Comparison of ENCODE assay signal across 12 cellular contexts in genomic region chr2:111618953-111619902, GRCh38.
DNase-seq lines count a peak whose midpoint lies in the region; ATAC-seq and TF ChIP-seq lines count a peak whose summit lies in the region.
"Had no signal": no experiment of that assay in that cellular context is flagged by ENCODE, and none has a peak within 500 bp of the region (broad histone marks: within the 10 kb centered on the region; RNA-seq: fewer than 3 reads in every experiment).

No MANE protein-coding gene starts in this region.

- H3K27ac ChIP-seq in heart left ventricle (peak overlapping the region in 3 of 12 donors; percentile 14 to 72 (median 34)), transverse colon (no peak overlapping the region)
- H3K27ac ChIP-seq: 22Rv1 had no signal

- in situ Hi-C loops in transverse colon (cut with MboI; ENCODE audit: low pct_ligation_motif_present in 1 of 4, low pct_unique_long_range_greater_than_20kb in 1 of 4, low sequenced_read_pairs in 3 of 4), result no loop called here

- H3K9me3 ChIP-seq in heart left ventricle, result no peaks in the 10 kb centered on the region
- no peaks in the 10 kb centered on the region for H3K9me3 ChIP-seq in transverse colon

- H3K4me1 ChIP-seq in heart left ventricle (peaks cover 0 to 27% (median 16%) of the 10 kb centered on the region in 12 donors), transverse colon (peaks cover 0 to 4% (median 0%) of the 10 kb centered on the region in 4 donors)

- TF ChIP-seq CTCF in heart left ventricle (IDR thresholded peaks at IDR 0.05) (no peak), transverse colon (IDR thresholded peaks at IDR 0.05) (peak in 4 of 5 experiments; percentile 18 to 36 (median 20))

- no peak for TF ChIP-seq EP300 in transverse colon (IDR thresholded peaks at IDR 0.05; ENCODE audit: low read depth)

- no peak for TF ChIP-seq POLR2A in heart left ventricle (IDR thresholded peaks at IDR 0.05)
- TF ChIP-seq POLR2A in transverse colon (IDR thresholded peaks at IDR 0.05), result no peak

- 71 to 76% (median 73%) methylated on average over 12 of the region's 12 CpGs for whole genome bisulfite sequencing in heart left ventricle, 4 donors
- 65 to 74% methylated on average over 11 to 12 of the region's 12 CpGs for WGBS in transverse colon (ENCODE audit: low coverage in 1 of 2), 2 donors

- H3K4me3 ChIP-seq in heart left ventricle (no peak overlapping the region), transverse colon (no peak overlapping the region)

- intact Hi-C loops in heart left ventricle (cut with DNase I) (no loop called here), transverse colon (cut with DNase I; ENCODE audit: low total_unique reads) (no loop called here)

- H3K27me3 ChIP-seq in heart left ventricle (no peaks in the 10 kb centered on the region), transverse colon (no peaks in the 10 kb centered on the region)

- ATAC-seq in heart left ventricle, result peak in 3 of 4 donors; percentile 46 to 82 (median 59)
- ATAC-seq in HG03460 (IDR thresholded peaks at IDR 0.05; ENCODE audit: unreplicated experiment), result no peak
- ATAC-seq in GM18517 (IDR thresholded peaks at IDR 0.05; ENCODE audit: unreplicated experiment), result no peak
- ATAC-seq: stimulated activated effector memory CD8-positive, alpha-beta T cell treated with anti-CD3 and anti-CD28 coated beads, Interleukin-12 subunit alpha, Interleukin-12 subunit beta, amount 100 ng/mL, for 72 hours had no signal

- H3K36me3 ChIP-seq in heart left ventricle (no peaks in the 10 kb centered on the region), transverse colon (no peaks in the 10 kb centered on the region)

- peak; percentile 28 for DNase-seq in DMS53 (lab: John Stamatoyannopoulos, UW)
- no peak for DNase-seq in DMS53 treated with DMSO at 0.1 percent for 48 hours (lab: John Stamatoyannopoulos, UW; ENCODE audit: unreplicated experiment)
- peak; percentile 60 for DNase-seq in SW480 (ENCODE audit: low spot score)
- no peak for DNase-seq in heart left ventricle
- no peak for DNase-seq in transverse colon
- DNase-seq in foreskin melanocyte, result no peak
- DNase-seq: activated CD4-positive, alpha-beta T cell treated with anti-CD3 and anti-CD28 coated beads, Interleukin-2, amount 50 U/mL, for 4 hours; islet precursor cell had no signal

Comparison
In these comparisons a context has a peak if more than half of its experiments do, and no peak if none do; other contexts are left out.
1. DNase-seq: peak in DMS53 (single experiment) and SW480 (single experiment); none in DMS53 treated with DMSO at 0.1 percent for 48 hours (single experiment), heart left ventricle (0 of 5), transverse colon (single experiment) and foreskin melanocyte (single experiment).
2. ATAC-seq: peak in heart left ventricle (3 of 4); none in HG03460 (single experiment) and GM18517 (single experiment).
3. CTCF ChIP-seq: peak in transverse colon (4 of 5); none in heart left ventricle (0 of 12).